In the genomic region with DNA sequence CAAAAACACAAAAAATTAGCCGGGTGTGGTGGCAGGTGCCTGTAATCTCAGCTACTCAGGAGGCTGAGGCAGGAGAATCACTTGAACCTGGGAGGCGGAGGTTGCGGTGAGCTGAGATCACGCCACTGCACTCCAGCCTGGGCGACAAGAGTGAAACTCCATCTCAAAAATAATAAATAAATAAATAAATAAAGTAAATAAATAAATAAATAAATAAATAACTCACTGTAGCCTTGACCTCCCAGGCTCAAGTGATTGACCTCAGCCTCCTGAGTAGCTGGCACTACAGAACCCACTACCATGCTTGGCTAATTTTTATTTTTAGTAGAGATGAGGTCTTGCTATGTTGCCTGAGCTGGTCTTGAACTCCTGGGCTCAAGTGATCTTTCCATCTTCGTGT, we compare ENCODE assay signal across 1 cellular context.
TF ChIP-seq lines count a peak whose summit lies in the region.

No MANE protein-coding gene starts in this region.

TF ChIP-seq in HEK293, 187 proteins besides CTCF, POLR2A, EP300 and RAD21 (continued from another document and continues in another):
- peak; percentile 87 for TF ChIP-seq REST (tag by site-specific recombination; IDR thresholded peaks at IDR 0.05)
- peak; percentile 95 for TF ChIP-seq ZNF558 (tag by site-specific recombination; IDR thresholded peaks at IDR 0.05)
- TF ChIP-seq GFI1B (tag by site-specific recombination; IDR thresholded peaks at IDR 0.05) = peak; percentile 79
- TF ChIP-seq, protein P1, sequence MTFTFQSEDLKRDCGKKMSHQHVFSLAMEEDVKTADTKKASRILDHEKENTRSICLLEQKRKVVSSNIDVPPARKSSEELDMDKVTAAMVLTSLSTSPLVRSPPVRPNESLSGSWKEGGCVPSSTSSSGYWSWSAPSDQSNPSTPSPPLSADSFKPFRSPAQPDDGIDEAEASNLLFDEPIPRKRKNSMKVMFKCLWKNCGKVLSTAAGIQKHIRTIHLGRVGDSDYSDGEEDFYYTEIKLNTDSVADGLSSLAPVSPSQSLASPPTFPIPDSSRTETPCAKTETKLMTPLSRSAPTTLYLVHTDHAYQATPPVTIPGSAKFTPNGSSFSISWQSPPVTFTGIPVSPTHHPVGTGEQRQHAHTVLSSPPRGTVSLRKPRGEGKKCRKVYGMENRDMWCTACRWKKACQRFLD (tag by site-specific recombination; IDR thresholded peaks at IDR 0.05) = peak; percentile 84; the same call in 1 of the 2 replicates
- 0 out of 2 replicates have a peak, but pooled peaks have one; percentile 46 for TF ChIP-seq ZNF362 (tag by site-specific recombination; IDR thresholded peaks at IDR 0.05)
- peak; percentile 94 for TF ChIP-seq RBAK (tag by site-specific recombination; IDR thresholded peaks at IDR 0.05)
- peak; percentile 85 for TF ChIP-seq ZNF529 (tag by site-specific recombination; IDR thresholded peaks at IDR 0.05; ENCODE audit: insufficient replicate concordance)
- peak; percentile 61 for TF ChIP-seq ZNF23 (tag by site-specific recombination; IDR thresholded peaks at IDR 0.05; ENCODE audit: borderline replicate concordance)
- peak; percentile 25; the same call in 1 of the 2 replicates for TF ChIP-seq ZNF146 (tag by site-specific recombination; IDR thresholded peaks at IDR 0.05)
- TF ChIP-seq ZNF19 (tag by site-specific recombination; IDR thresholded peaks at IDR 0.05; ENCODE audit: low read depth) = peak; percentile 98
- peak; percentile 99 for TF ChIP-seq ZNF433 (tag by site-specific recombination; IDR thresholded peaks at IDR 0.05; ENCODE audit: low read depth)
- TF ChIP-seq ZNF341 (tag by site-specific recombination; IDR thresholded peaks at IDR 0.05; ENCODE audit: low read depth) = peak; percentile 57
- TF ChIP-seq ZNF654 (tag by site-specific recombination; IDR thresholded peaks at IDR 0.05; ENCODE audit: low read depth) = peak; percentile 77
- TF ChIP-seq ZNF394 (tag by site-specific recombination; IDR thresholded peaks at IDR 0.05; ENCODE audit: borderline replicate concordance) = peak; percentile 99
- TF ChIP-seq ZNF202 (tag by site-specific recombination; IDR thresholded peaks at IDR 0.05; ENCODE audit: borderline replicate concordance) = peak; percentile 99
- TF ChIP-seq ZNF555 (tag by site-specific recombination; conservative IDR thresholded peaks at IDR 0.05) = peak; percentile 99
- 0 out of 2 replicates have a peak, but pooled peaks have one; percentile 56 for TF ChIP-seq ZNF175 (tag by site-specific recombination; IDR thresholded peaks at IDR 0.05)
- TF ChIP-seq ZNF155 (tag by site-specific recombination; IDR thresholded peaks at IDR 0.05) = 0 out of 2 replicates have a peak, but pooled peaks have one; percentile 69
- TF ChIP-seq TSHZ1 (tag by site-specific recombination; IDR thresholded peaks at IDR 0.05; ENCODE audit: borderline replicate concordance) = peak; percentile 85; the same call in 1 of the 2 replicates
- peak; percentile 98 for TF ChIP-seq ZNF518A (tag by site-specific recombination; conservative IDR thresholded peaks at IDR 0.05; ENCODE audit: low read depth)
- peak; percentile 87 for TF ChIP-seq ZBTB8A (tag by site-specific recombination; IDR thresholded peaks at IDR 0.05)
- peak; percentile 98; the same call in 1 of the 2 replicates for TF ChIP-seq ZNF354C (tag by site-specific recombination; IDR thresholded peaks at IDR 0.05; ENCODE audit: borderline replicate concordance, low read depth)
- TF ChIP-seq KLF7 (tag by site-specific recombination; IDR thresholded peaks at IDR 0.05; ENCODE audit: borderline replicate concordance) = peak; percentile 88; the same call in 1 of the 2 replicates
- TF ChIP-seq, protein P2, sequence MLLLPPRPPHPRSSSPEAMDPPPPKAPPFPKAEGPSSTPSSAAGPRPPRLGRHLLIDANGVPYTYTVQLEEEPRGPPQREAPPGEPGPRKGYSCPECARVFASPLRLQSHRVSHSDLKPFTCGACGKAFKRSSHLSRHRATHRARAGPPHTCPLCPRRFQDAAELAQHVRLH (tag by site-specific recombination; IDR thresholded peaks at IDR 0.05) = peak; percentile 90
- TF ChIP-seq ZNF140 (tag by site-specific recombination; IDR thresholded peaks at IDR 0.05) = peak; percentile 99
- peak; percentile 50; the same call in 1 of the 2 replicates for TF ChIP-seq ZNF10 (tag by site-specific recombination; IDR thresholded peaks at IDR 0.05)
- TF ChIP-seq ZNF157 (tag by site-specific recombination; IDR thresholded peaks at IDR 0.05) = peak; percentile 52
- TF ChIP-seq ZNF214 (tag by site-specific recombination; IDR thresholded peaks at IDR 0.05; ENCODE audit: borderline replicate concordance) = peak; percentile 64; the same call in 1 of the 2 replicates
- TF ChIP-seq ZBTB1 (tag by site-specific recombination; IDR thresholded peaks at IDR 0.05) = peak; percentile 91; the same call in 1 of the 2 replicates
- TF ChIP-seq SCRT2 (tag by site-specific recombination; IDR thresholded peaks at IDR 0.05) = peak; percentile 30; the same call in 1 of the 2 replicates
- TF ChIP-seq MZF1 (tag by site-specific recombination; IDR thresholded peaks at IDR 0.05; ENCODE audit: borderline replicate concordance) = peak; percentile 90; the same call in 1 of the 2 replicates
- TF ChIP-seq ZFP3 (tag by site-specific recombination; IDR thresholded peaks at IDR 0.05; ENCODE audit: low read depth) = peak; percentile 68; the same call in 1 of the 2 replicates
- TF ChIP-seq ZBTB21 (tag by site-specific recombination; IDR thresholded peaks at IDR 0.05) = peak; percentile 83
- peak; percentile 95; the same call in 1 of the 2 replicates for TF ChIP-seq OVOL3 (tag by site-specific recombination; IDR thresholded peaks at IDR 0.05)
- TF ChIP-seq REPIN1 (tag by site-specific recombination; IDR thresholded peaks at IDR 0.05; ENCODE audit: low read depth) = peak; percentile 76; the same call in 1 of the 2 replicates
- TF ChIP-seq ZNF692 (tag by site-specific recombination; IDR thresholded peaks at IDR 0.05) = peak; percentile 31; the same call in 1 of the 2 replicates
- TF ChIP-seq, protein P3, sequence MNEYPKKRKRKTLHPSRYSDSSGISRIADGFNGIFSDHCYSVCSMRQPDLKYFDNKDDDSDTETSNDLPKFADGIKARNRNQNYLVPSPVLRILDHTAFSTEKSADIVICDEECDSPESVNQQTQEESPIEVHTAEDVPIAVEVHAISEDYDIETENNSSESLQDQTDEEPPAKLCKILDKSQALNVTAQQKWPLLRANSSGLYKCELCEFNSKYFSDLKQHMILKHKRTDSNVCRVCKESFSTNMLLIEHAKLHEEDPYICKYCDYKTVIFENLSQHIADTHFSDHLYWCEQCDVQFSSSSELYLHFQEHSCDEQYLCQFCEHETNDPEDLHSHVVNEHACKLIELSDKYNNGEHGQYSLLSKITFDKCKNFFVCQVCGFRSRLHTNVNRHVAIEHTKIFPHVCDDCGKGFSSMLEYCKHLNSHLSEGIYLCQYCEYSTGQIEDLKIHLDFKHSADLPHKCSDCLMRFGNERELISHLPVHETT (tag by site-specific recombination; IDR thresholded peaks at IDR 0.05) = peak; percentile 85; the same call in 1 of the 2 replicates
- peak; percentile 91 for TF ChIP-seq ZNF623 (tag by site-specific recombination; IDR thresholded peaks at IDR 0.05)
- 0 out of 2 replicates have a peak, but pooled peaks have one; percentile 48 for TF ChIP-seq ZNF548 (tag by site-specific recombination; IDR thresholded peaks at IDR 0.05)
- peak; percentile 99 for TF ChIP-seq ZNF426 (tag by site-specific recombination; IDR thresholded peaks at IDR 0.05)
- TF ChIP-seq ZNF266 (tag by site-specific recombination; IDR thresholded peaks at IDR 0.05; ENCODE audit: low read depth) = peak; percentile 98
- TF ChIP-seq ZNF404 (tag by site-specific recombination; IDR thresholded peaks at IDR 0.05) = peak; percentile 98
